ENCODE assay signal across 22 cellular contexts in genomic region chr3:197270558-197271317, GRCh38. TPM values are rescaled to one million over a fixed set of nuclear protein-coding genes. Genes with fewer than 3 reads are reported as not detected.
DNase-seq lines count a peak whose midpoint lies in the region; ATAC-seq and TF ChIP-seq lines count a peak whose summit lies in the region.
"Had no signal": no experiment of that assay in that cellular context is flagged by ENCODE, and none has a peak within 500 bp of the region (broad histone marks: within the 10 kb centered on the region; RNA-seq: fewer than 3 reads in every experiment).

No MANE protein-coding gene starts in this region.

- no peak for TF ChIP-seq CTCF in RWPE2 (IDR thresholded peaks at IDR 0.05; ENCODE audit: poor library complexity, severe bottlenecking)

- no peaks in the 10 kb centered on the region for H3K27me3 ChIP-seq in RWPE2 (ENCODE audit: insufficient read depth, poor library complexity, severe bottlenecking)
- H3K27me3 ChIP-seq: BLaER1, spleen had no signal

- DNase-seq in NCI-H2029 (lab: John Stamatoyannopoulos, UW) (peak; percentile 3), NCI-H2029 treated with DMSO at 0.1 percent for 48 hours (lab: John Stamatoyannopoulos, UW) (no peak), RWPE2 (ENCODE audit: low spot score) (no peak), renal cortical epithelial cell (ENCODE audit: low read depth) (peak; percentile 67), dedifferentiated amniotic fluid mesenchymal stem cell (ENCODE audit: extremely low spot score) (no peak)
- no peak for DNase-seq in stimulated activated CD4-positive, alpha-beta T cell treated with anti-CD3 and anti-CD28 coated beads, Interleukin-1b, Interleukin-23, amount 100 ng/mL, for 48 hours
- DNase-seq: 8988T; activated CD4-positive, alpha-beta T cell treated with anti-CD3 and anti-CD28 coated beads for 48 hours; activated naive CD4-positive, alpha-beta T cell treated with anti-CD3 and anti-CD28 coated beads for 36 hours; foreskin melanocyte; kidney glomerular epithelial cell; MV-4-11; NCI-H2081 treated with DMSO at 0.1 percent for 48 hours; NCI-H526 treated with DMSO at 0.1 percent for 48 hours; posterior cingulate gyrus; spleen; SW 1271 had no signal

- H3K27ac ChIP-seq in RWPE2 (ENCODE audit: poor library complexity, severe bottlenecking), result no peak overlapping the region
- H3K27ac ChIP-seq: BLaER1, spleen had no signal

- H3K4me3 ChIP-seq in RWPE2 (ENCODE audit: severe bottlenecking), result no peak overlapping the region
- H3K4me3 ChIP-seq: BLaER1, spleen had no signal

- H3K4me1 ChIP-seq in RWPE2 (ENCODE audit: insufficient read depth, poor library complexity, severe bottlenecking), result peaks cover 16% of the 10 kb centered on the region
- H3K4me1 ChIP-seq: BLaER1 had no signal

- peaks cover 41% of the 10 kb centered on the region for H3K36me3 ChIP-seq in RWPE2 (ENCODE audit: low read depth)

- H3K9me3 ChIP-seq in RWPE2 (ENCODE audit: severe bottlenecking), result no peaks in the 10 kb centered on the region
- H3K9me3 ChIP-seq: spleen had no signal

- ATAC-seq in RWPE2 (ENCODE audit: low read depth), result peak; percentile 25; the same call in 1 of the 3 replicates
- peak; percentile 49 for ATAC-seq in esophagus mucosa
- no peak for ATAC-seq in HG02571 (IDR thresholded peaks at IDR 0.05; ENCODE audit: unreplicated experiment)
- ATAC-seq: natural killer cell treated with Interleukin-12 subunit alpha and Interleukin-12 subunit beta and Interleukin-15 and Interleukin-18, amount 100 ng/mL, for 72 hours; Right ventricle myocardium inferior had no signal

RNA-seq across cellular contexts. Expression of gene DLG1, which starts 27.7 kb away (rescaled TPM):
- total RNA-seq in esophagus mucosa (113 TPM), renal cortical epithelial cell (153 and 197 TPM in 2 replicates)

Comparison
In these comparisons a context has a peak if more than half of its experiments do, and no peak if none do; other contexts are left out.
1. DNase-seq: peak in NCI-H2029 (single experiment) and renal cortical epithelial cell (single experiment); none in NCI-H2029 treated with DMSO at 0.1 percent for 48 hours (single experiment), RWPE2 (single experiment), dedifferentiated amniotic fluid mesenchymal stem cell (single experiment) and stimulated activated CD4-positive, alpha-beta T cell treated with anti-CD3 and anti-CD28 coated beads, Interleukin-1b, Interleukin-23, amount 100 ng/mL, for 48 hours (single experiment).